Comparison of ENCODE assay signal across 1 cellular context in genomic region chr14:22985894-22986507, GRCh38.
TF ChIP-seq lines count a peak whose summit lies in the region.

No MANE protein-coding gene starts in this region.

TF ChIP-seq in HepG2, 621 proteins besides CTCF, POLR2A, EP300 and RAD21 (continued from another document and continues in another):
- TF ChIP-seq BCL3 (CRISPR knock-in tag; IDR thresholded peaks at IDR 0.05), result peak; percentile 69; the same call in 1 of the 2 replicates
- no peak for TF ChIP-seq PAF1 (CRISPR knock-in tag; IDR thresholded peaks at IDR 0.05)
- no peak for TF ChIP-seq AKAP8 (CRISPR knock-in tag; IDR thresholded peaks at IDR 0.05)
- TF ChIP-seq ZSCAN5A (CRISPR knock-in tag; IDR thresholded peaks at IDR 0.05; ENCODE audit: borderline replicate concordance), result 0 out of 2 replicates have a peak, but pooled peaks have one; percentile 24
- TF ChIP-seq PRPF4 (IDR thresholded peaks at IDR 0.05; ENCODE audit: low read depth, low read length, poor library complexity, severe bottlenecking), result no peak
- no peak for TF ChIP-seq PRDM4 (CRISPR knock-in tag; IDR thresholded peaks at IDR 0.05; ENCODE audit: borderline replicate concordance)
- TF ChIP-seq SNRNP70 (IDR thresholded peaks at IDR 0.05; ENCODE audit: low read depth, low read length), result no peak
- peak; percentile 35; the same call in 1 of the 2 replicates for TF ChIP-seq ZNF740 (CRISPR knock-in tag; IDR thresholded peaks at IDR 0.05)
- no peak for TF ChIP-seq ONECUT2 (CRISPR knock-in tag; IDR thresholded peaks at IDR 0.05)
- no peak for TF ChIP-seq ZNF430 (CRISPR knock-in tag; IDR thresholded peaks at IDR 0.05)
- TF ChIP-seq SP5 (CRISPR knock-in tag; IDR thresholded peaks at IDR 0.05; ENCODE audit: borderline replicate concordance, low read depth), result no peak
- no peak for TF ChIP-seq TSC22D2 (CRISPR knock-in tag; IDR thresholded peaks at IDR 0.05; ENCODE audit: borderline replicate concordance)
- TF ChIP-seq CBFB (CRISPR knock-in tag; IDR thresholded peaks at IDR 0.05), result no peak
- peak; percentile 26 for TF ChIP-seq TEAD3 (CRISPR knock-in tag; optimal IDR thresholded peaks at IDR 0.05; ENCODE audit: borderline replicate concordance)
- TF ChIP-seq GTF2F1 (IDR thresholded peaks at IDR 0.05; ENCODE audit: low read length), result no peak
- TF ChIP-seq TARDBP (CRISPR knock-in tag; IDR thresholded peaks at IDR 0.05), result no peak
- TF ChIP-seq NFKBIZ (CRISPR knock-in tag; IDR thresholded peaks at IDR 0.05), result no peak
- no peak for TF ChIP-seq ZNF451 (CRISPR knock-in tag; IDR thresholded peaks at IDR 0.05)
- peak; percentile 7; the same call in 1 of the 2 replicates for TF ChIP-seq SPEN (CRISPR knock-in tag; IDR thresholded peaks at IDR 0.05; ENCODE audit: low read depth)
- no peak for TF ChIP-seq HNF4G (IDR thresholded peaks at IDR 0.05; ENCODE audit: borderline replicate concordance, low read depth, low read length)
- TF ChIP-seq HNF4G (CRISPR knock-in tag; IDR thresholded peaks at IDR 0.05; ENCODE audit: borderline replicate concordance, low read depth), result peak; percentile 9; the same call in 1 of the 2 replicates
- TF ChIP-seq ZFY (CRISPR knock-in tag; IDR thresholded peaks at IDR 0.05), result no peak
- TF ChIP-seq EZH2 (conservative IDR thresholded peaks at IDR 0.05; ENCODE audit: low read depth, low read length), result no peak
- no peak for TF ChIP-seq ZNF709 (CRISPR knock-in tag; IDR thresholded peaks at IDR 0.05)
- TF ChIP-seq KMT2B (CRISPR knock-in tag; IDR thresholded peaks at IDR 0.05), result no peak
- peak; percentile 55; the same call in 1 of the 2 replicates for TF ChIP-seq GMEB1 (CRISPR knock-in tag; IDR thresholded peaks at IDR 0.05; ENCODE audit: borderline replicate concordance)
- peak; percentile 91; the same call in 1 of the 2 replicates for TF ChIP-seq STAT6 (CRISPR knock-in tag; IDR thresholded peaks at IDR 0.05; ENCODE audit: borderline replicate concordance)
- TF ChIP-seq RFX1 (IDR thresholded peaks at IDR 0.05), result no peak
- no peak for TF ChIP-seq RBAK (CRISPR knock-in tag; IDR thresholded peaks at IDR 0.05)
- TF ChIP-seq ZNF615 (CRISPR knock-in tag; IDR thresholded peaks at IDR 0.05; ENCODE audit: borderline replicate concordance), result no peak
- 0 out of 2 replicates have a peak, but pooled peaks have one; percentile 89 for TF ChIP-seq ZNF354B (CRISPR knock-in tag; IDR thresholded peaks at IDR 0.05)
- no peak for TF ChIP-seq ZNF572 (CRISPR knock-in tag; IDR thresholded peaks at IDR 0.05)
- TF ChIP-seq SIN3B (IDR thresholded peaks at IDR 0.05; ENCODE audit: low read length), result no peak
- no peak for TF ChIP-seq HNRNPUL1 (IDR thresholded peaks at IDR 0.05; ENCODE audit: low read depth, low read length)
- no peak for TF ChIP-seq ZNF263 (CRISPR knock-in tag; IDR thresholded peaks at IDR 0.05)
- TF ChIP-seq AGO1 (IDR thresholded peaks at IDR 0.05; ENCODE audit: low read depth, low read length, poor library complexity, severe bottlenecking), result no peak
- TF ChIP-seq ZNF20 (CRISPR knock-in tag; IDR thresholded peaks at IDR 0.05), result no peak
- 0 out of 2 replicates have a peak, but pooled peaks have one; percentile 86 for TF ChIP-seq KIAA2018 (CRISPR knock-in tag; IDR thresholded peaks at IDR 0.05; ENCODE audit: borderline replicate concordance)
- TF ChIP-seq ZFP37 (CRISPR knock-in tag; IDR thresholded peaks at IDR 0.05; ENCODE audit: borderline replicate concordance), result peak; percentile 75; the same call in 1 of the 2 replicates
- no peak for TF ChIP-seq GZF1 (CRISPR knock-in tag; IDR thresholded peaks at IDR 0.05)
- no peak for TF ChIP-seq JDP2 (CRISPR knock-in tag; IDR thresholded peaks at IDR 0.05; ENCODE audit: borderline replicate concordance)
- TF ChIP-seq WIZ (CRISPR knock-in tag; IDR thresholded peaks at IDR 0.05), result 0 out of 2 replicates have a peak, but pooled peaks have one; percentile 72
- 0 out of 2 replicates have a peak, but pooled peaks have one; percentile 61 for TF ChIP-seq ZNF44 (CRISPR knock-in tag; IDR thresholded peaks at IDR 0.05)
- no peak for TF ChIP-seq MED8 (CRISPR knock-in tag; IDR thresholded peaks at IDR 0.05; ENCODE audit: insufficient replicate concordance)
- TF ChIP-seq MXD4 (CRISPR knock-in tag; IDR thresholded peaks at IDR 0.05), result no peak
- TF ChIP-seq FOXK2 (IDR thresholded peaks at IDR 0.05), result no peak
- TF ChIP-seq ZSCAN30 (CRISPR knock-in tag; IDR thresholded peaks at IDR 0.05), result no peak
- TF ChIP-seq ZNF7 (CRISPR knock-in tag; IDR thresholded peaks at IDR 0.05), result peak; percentile 83
- TF ChIP-seq ZNF766 (CRISPR knock-in tag; IDR thresholded peaks at IDR 0.05; ENCODE audit: borderline replicate concordance), result no peak
- TF ChIP-seq SRSF4 (IDR thresholded peaks at IDR 0.05; ENCODE audit: low read depth, low read length, poor library complexity, severe bottlenecking), result no peak
- 0 out of 2 replicates have a peak, but pooled peaks have one; percentile 29 for TF ChIP-seq ZSCAN20 (CRISPR knock-in tag; IDR thresholded peaks at IDR 0.05; ENCODE audit: borderline replicate concordance)
- no peak for TF ChIP-seq SATB2 (CRISPR knock-in tag; IDR thresholded peaks at IDR 0.05)
- TF ChIP-seq FOXK1 (CRISPR knock-in tag; IDR thresholded peaks at IDR 0.05; ENCODE audit: borderline replicate concordance, low read depth), result peak; percentile 3; the same call in 1 of the 2 replicates
- peak; percentile 46; the same call in 1 of the 2 replicates for TF ChIP-seq HNF4A (CRISPR knock-in tag; IDR thresholded peaks at IDR 0.05)
